In genomic region chr7:141654551-141654950, GRCh38 we compare ENCODE assay signal across 1 cellular context.
TF ChIP-seq lines count a peak whose summit lies in the region.

No MANE protein-coding gene starts in this region.

TF ChIP-seq in HepG2, 621 proteins besides CTCF, POLR2A, EP300 and RAD21 (continued from another document and continues in another):
- TF ChIP-seq ZBTB49 (CRISPR knock-in tag; IDR thresholded peaks at IDR 0.05; ENCODE audit: borderline replicate concordance) (no peak), KDM6A (CRISPR knock-in tag; IDR thresholded peaks at IDR 0.05; ENCODE audit: low read depth) (no peak), ZNF367 (CRISPR knock-in tag; IDR thresholded peaks at IDR 0.05; ENCODE audit: borderline replicate concordance) (no peak), NFATC3 (CRISPR knock-in tag; IDR thresholded peaks at IDR 0.05) (no peak), CCAR2 (optimal IDR thresholded peaks at IDR 0.05; ENCODE audit: low read depth, low read length) (no peak), CREBL2 (CRISPR knock-in tag; IDR thresholded peaks at IDR 0.05; ENCODE audit: borderline replicate concordance) (no peak), GABPA (IDR thresholded peaks at IDR 0.05; ENCODE audit: low read depth, low read length) (no peak), GABPA (CRISPR knock-in tag; IDR thresholded peaks at IDR 0.05; ENCODE audit: low read depth) (0 out of 2 replicates have a peak, but pooled peaks have one; percentile 30), GATAD1 (CRISPR knock-in tag; IDR thresholded peaks at IDR 0.05) (0 out of 2 replicates have a peak, but pooled peaks have one; percentile 22), LBX2 (CRISPR knock-in tag; IDR thresholded peaks at IDR 0.05; ENCODE audit: borderline replicate concordance) (no peak), PHB2 (IDR thresholded peaks at IDR 0.05; ENCODE audit: partially characterized antibody) (no peak), ARNT2 (CRISPR knock-in tag; IDR thresholded peaks at IDR 0.05; ENCODE audit: low read depth) (no peak), ZNF841 (CRISPR knock-in tag; IDR thresholded peaks at IDR 0.05; ENCODE audit: borderline replicate concordance) (no peak), ARID5B (CRISPR knock-in tag; IDR thresholded peaks at IDR 0.05) (0 out of 2 replicates have a peak, but pooled peaks have one; percentile 22), THYN1 (CRISPR knock-in tag; IDR thresholded peaks at IDR 0.05; ENCODE audit: borderline replicate concordance, low read depth) (no peak), ZNF672 (CRISPR knock-in tag; IDR thresholded peaks at IDR 0.05) (no peak), RXRB (CRISPR knock-in tag; IDR thresholded peaks at IDR 0.05; ENCODE audit: borderline replicate concordance) (peak; percentile 31; the same call in 1 of the 2 replicates), FIP1L1 (IDR thresholded peaks at IDR 0.05; ENCODE audit: borderline replicate concordance, insufficient read depth, low read depth, low read length) (no peak), STAG1 (CRISPR knock-in tag; IDR thresholded peaks at IDR 0.05) (peak; percentile 77), DPF2 (CRISPR knock-in tag; IDR thresholded peaks at IDR 0.05; ENCODE audit: borderline replicate concordance, low read depth) (no peak), NR2F1 (CRISPR knock-in tag; IDR thresholded peaks at IDR 0.05) (no peak), ZBTB20 (CRISPR knock-in tag; IDR thresholded peaks at IDR 0.05; ENCODE audit: borderline replicate concordance, low read depth) (no peak), ZKSCAN1 (IDR thresholded peaks at IDR 0.05; ENCODE audit: low read length) (no peak), THAP11 (CRISPR knock-in tag; IDR thresholded peaks at IDR 0.05) (peak; percentile 32; the same call in 1 of the 2 replicates), MTF2 (CRISPR knock-in tag; IDR thresholded peaks at IDR 0.05; ENCODE audit: borderline replicate concordance) (no peak), MIXL1 (CRISPR knock-in tag; IDR thresholded peaks at IDR 0.05) (0 out of 2 replicates have a peak, but pooled peaks have one; percentile 32), ZBTB26 (CRISPR knock-in tag; IDR thresholded peaks at IDR 0.05; ENCODE audit: borderline replicate concordance) (no peak), ZNF468 (CRISPR knock-in tag; IDR thresholded peaks at IDR 0.05) (no peak), ZNF746 (CRISPR knock-in tag; IDR thresholded peaks at IDR 0.05) (no peak), ZBTB40 (IDR thresholded peaks at IDR 0.05) (no peak), ZBTB40 (CRISPR knock-in tag; IDR thresholded peaks at IDR 0.05) (no peak), HMG20B (CRISPR knock-in tag; conservative IDR thresholded peaks at IDR 0.05) (no peak), ESRRA (CRISPR knock-in tag; IDR thresholded peaks at IDR 0.05; ENCODE audit: low read depth) (no peak), CEBPG (CRISPR knock-in tag; IDR thresholded peaks at IDR 0.05) (peak; percentile 24; the same call in 1 of the 2 replicates), ZNF280B (CRISPR knock-in tag; IDR thresholded peaks at IDR 0.05; ENCODE audit: borderline replicate concordance) (no peak), KDM2A (CRISPR knock-in tag; IDR thresholded peaks at IDR 0.05; ENCODE audit: borderline replicate concordance, low read depth) (no peak), SRSF1 (optimal IDR thresholded peaks at IDR 0.05; ENCODE audit: low read depth, low read length) (no peak), IRX3 (CRISPR knock-in tag; IDR thresholded peaks at IDR 0.05; ENCODE audit: borderline replicate concordance, low read depth) (no peak), ONECUT2 (CRISPR knock-in tag; IDR thresholded peaks at IDR 0.05) (peak; percentile 58; the same call in 1 of the 2 replicates), GMEB2 (CRISPR knock-in tag; IDR thresholded peaks at IDR 0.05; ENCODE audit: low read depth) (no peak), NFRKB (IDR thresholded peaks at IDR 0.05) (no peak)
